1 cellular context compared by ENCODE assay signal in the genomic region with DNA sequence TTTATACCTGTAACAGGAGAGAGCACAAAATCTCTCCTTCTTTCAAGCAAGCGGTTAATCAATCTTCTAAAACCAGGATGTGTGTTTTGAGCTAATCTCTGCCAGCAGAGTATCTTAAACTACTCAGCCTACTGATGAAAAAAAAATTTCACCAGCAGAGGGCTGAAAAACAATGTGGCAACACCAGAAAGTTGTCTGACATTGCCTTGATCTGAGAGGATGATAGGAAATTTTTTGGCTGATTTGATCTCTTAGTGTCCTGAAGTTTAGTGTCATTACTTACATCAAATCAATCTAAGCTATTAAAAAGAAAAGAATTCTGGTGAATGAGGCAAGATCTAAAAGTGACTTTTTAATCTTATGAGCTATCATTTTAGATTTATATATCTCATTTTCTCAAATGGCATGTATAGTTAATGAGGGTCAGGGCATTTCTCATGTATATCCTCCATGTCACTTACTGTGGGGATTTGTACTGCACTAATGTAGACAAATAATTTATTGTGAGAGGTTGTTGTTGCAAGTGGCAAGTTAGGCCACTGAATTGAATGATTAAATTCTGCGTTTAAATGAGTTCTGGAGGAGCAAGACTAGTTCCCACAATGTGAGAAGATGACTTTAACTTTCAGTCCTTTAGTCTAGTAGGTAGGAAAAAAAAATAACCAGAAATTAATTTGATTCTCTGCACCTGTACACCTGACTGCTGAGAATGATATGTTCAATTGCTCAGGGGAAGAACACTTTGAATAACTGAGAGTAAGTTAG.
TF ChIP-seq lines count a peak whose summit lies in the region.

No MANE protein-coding gene starts in this region.

TF ChIP-seq in SK-N-SH treated with all-trans-retinoic acid at 6 μM for 48 hours, 23 proteins besides CTCF, POLR2A, EP300 and RAD21 (continued from another document):
- TF ChIP-seq, protein P1, sequence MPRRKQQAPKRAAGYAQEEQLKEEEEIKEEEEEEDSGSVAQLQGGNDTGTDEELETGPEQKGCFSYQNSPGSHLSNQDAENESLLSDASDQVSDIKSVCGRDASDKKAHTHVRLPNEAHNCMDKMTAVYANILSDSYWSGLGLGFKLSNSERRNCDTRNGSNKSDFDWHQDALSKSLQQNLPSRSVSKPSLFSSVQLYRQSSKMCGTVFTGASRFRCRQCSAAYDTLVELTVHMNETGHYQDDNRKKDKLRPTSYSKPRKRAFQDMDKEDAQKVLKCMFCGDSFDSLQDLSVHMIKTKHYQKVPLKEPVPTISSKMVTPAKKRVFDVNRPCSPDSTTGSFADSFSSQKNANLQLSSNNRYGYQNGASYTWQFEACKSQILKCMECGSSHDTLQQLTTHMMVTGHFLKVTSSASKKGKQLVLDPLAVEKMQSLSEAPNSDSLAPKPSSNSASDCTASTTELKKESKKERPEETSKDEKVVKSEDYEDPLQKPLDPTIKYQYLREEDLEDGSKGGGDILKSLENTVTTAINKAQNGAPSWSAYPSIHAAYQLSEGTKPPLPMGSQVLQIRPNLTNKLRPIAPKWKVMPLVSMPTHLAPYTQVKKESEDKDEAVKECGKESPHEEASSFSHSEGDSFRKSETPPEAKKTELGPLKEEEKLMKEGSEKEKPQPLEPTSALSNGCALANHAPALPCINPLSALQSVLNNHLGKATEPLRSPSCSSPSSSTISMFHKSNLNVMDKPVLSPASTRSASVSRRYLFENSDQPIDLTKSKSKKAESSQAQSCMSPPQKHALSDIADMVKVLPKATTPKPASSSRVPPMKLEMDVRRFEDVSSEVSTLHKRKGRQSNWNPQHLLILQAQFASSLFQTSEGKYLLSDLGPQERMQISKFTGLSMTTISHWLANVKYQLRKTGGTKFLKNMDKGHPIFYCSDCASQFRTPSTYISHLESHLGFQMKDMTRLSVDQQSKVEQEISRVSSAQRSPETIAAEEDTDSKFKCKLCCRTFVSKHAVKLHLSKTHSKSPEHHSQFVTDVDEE (CRISPR knock-in tag; IDR thresholded peaks at IDR 0.05) = no peak
- TF ChIP-seq, protein P2, sequence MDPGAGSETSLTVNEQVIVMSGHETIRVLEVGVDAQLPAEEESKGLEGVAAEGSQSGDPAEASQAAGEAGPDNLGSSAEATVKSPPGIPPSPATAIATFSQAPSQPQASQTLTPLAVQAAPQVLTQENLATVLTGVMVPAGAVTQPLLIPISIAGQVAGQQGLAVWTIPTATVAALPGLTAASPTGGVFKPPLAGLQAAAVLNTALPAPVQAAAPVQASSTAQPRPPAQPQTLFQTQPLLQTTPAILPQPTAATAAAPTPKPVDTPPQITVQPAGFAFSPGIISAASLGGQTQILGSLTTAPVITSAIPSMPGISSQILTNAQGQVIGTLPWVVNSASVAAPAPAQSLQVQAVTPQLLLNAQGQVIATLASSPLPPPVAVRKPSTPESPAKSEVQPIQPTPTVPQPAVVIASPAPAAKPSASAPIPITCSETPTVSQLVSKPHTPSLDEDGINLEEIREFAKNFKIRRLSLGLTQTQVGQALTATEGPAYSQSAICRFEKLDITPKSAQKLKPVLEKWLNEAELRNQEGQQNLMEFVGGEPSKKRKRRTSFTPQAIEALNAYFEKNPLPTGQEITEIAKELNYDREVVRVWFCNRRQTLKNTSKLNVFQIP (CRISPR knock-in tag; IDR thresholded peaks at IDR 0.05; ENCODE audit: borderline replicate concordance, low read depth) = no peak
- TF ChIP-seq BACH2 (CRISPR knock-in tag; IDR thresholded peaks at IDR 0.05; ENCODE audit: borderline replicate concordance) (no peak), TCF4 (CRISPR knock-in tag; IDR thresholded peaks at IDR 0.05; ENCODE audit: borderline replicate concordance) (no peak)
